In genomic region chr13:33075996-33076395, GRCh38 we compare ENCODE assay signal across 21 cellular contexts. TPM values are rescaled to one million over a fixed set of nuclear protein-coding genes. Genes with fewer than 3 reads are reported as not detected.
"Had no signal": no experiment of that assay in that cellular context is flagged by ENCODE, and none has a peak within 500 bp of the region (broad histone marks: within the 10 kb centered on the region; RNA-seq: fewer than 3 reads in every experiment).

No MANE protein-coding gene starts in this region.

- H3K4me3 ChIP-seq: MG63, SJSA1 had no signal

- ATAC-seq: activated CD4-positive, CD25-positive, alpha-beta regulatory T cell treated with anti-CD3 and anti-CD28 coated beads, Interleukin-2, amount 50 U/mL, for 24 hours; activated CD8-positive, alpha-beta T cell treated with anti-CD3 and anti-CD28 coated beads for 36 hours; activated T-cell treated with anti-CD3 and anti-CD28 coated beads, Interleukin-2, amount 50 U/mL, for 72 hours had no signal

- H3K4me1 ChIP-seq: SJSA1 had no signal

- H3K27ac Mint-ChIP-seq: activated CD8-positive, alpha-beta T cell treated with anti-CD3 and anti-CD28 coated beads for 36 hours; activated naive CD4-positive, alpha-beta T cell treated with anti-CD3 and anti-CD28 coated beads, Interleukin-2, amount 50 U/mL, for 24 hours; activated T-cell treated with anti-CD3 and anti-CD28 coated beads, Interleukin-2, amount 50 U/mL, for 72 hours; T-helper 1 cell treated with Interleukin-12 subunit alpha and Interleukin-12 subunit beta and Interleukin-4 antibody, amounts not matched to agents 30 μg/mL and 1 μg/mL, for 36 hours had no signal

- DNase-seq: activated CD4-positive, alpha-beta T cell treated with anti-CD3 and anti-CD28 coated beads for 4 hours; activated CD8-positive, alpha-beta memory T cell treated with anti-CD3 and anti-CD28 coated beads, Interleukin-2, amount 50 U/mL, for 4 hours; activated CD8-positive, alpha-beta T cell treated with anti-CD3 and anti-CD28 coated beads for 36 hours; activated T-cell treated with anti-CD3 and anti-CD28 coated beads, Interleukin-2, amount 50 U/mL, for 72 hours; aorta; MG63; MV-4-11; NCI-H1092 treated with DMSO at 0.1 percent for 48 hours; NCI-H1417 treated with DMSO at 0.1 percent for 48 hours; NCI-H1694; NCI-H2029; NCI-H2107; NCI-H2171 treated with DMSO at 0.1 percent for 48 hours; NCI-H226; NCI-H526 treated with DMSO at 0.1 percent for 48 hours; SHP77 had no signal

- H3K4me1 Mint-ChIP-seq: activated naive CD4-positive, alpha-beta T cell treated with anti-CD3 and anti-CD28 coated beads, Interleukin-2, amount 50 U/mL, for 24 hours had no signal

- H3K9me3 ChIP-seq: MG63, SJSA1 had no signal

- H3K27ac ChIP-seq: SJSA1 had no signal

- H3K9me3 Mint-ChIP-seq: activated CD8-positive, alpha-beta T cell treated with anti-CD3 and anti-CD28 coated beads for 36 hours; activated naive CD4-positive, alpha-beta T cell treated with anti-CD3 and anti-CD28 coated beads, Interleukin-2, amount 50 U/mL, for 24 hours; activated T-cell treated with anti-CD3 and anti-CD28 coated beads, Interleukin-2, amount 50 U/mL, for 72 hours; T-helper 1 cell treated with Interleukin-12 subunit alpha and Interleukin-12 subunit beta and Interleukin-4 antibody, amounts not matched to agents 30 μg/mL and 1 μg/mL, for 36 hours had no signal

- H3K36me3 ChIP-seq: MG63, SJSA1 had no signal

- H3K27me3 ChIP-seq: MG63, SJSA1 had no signal

- H3K4me3 Mint-ChIP-seq: activated CD8-positive, alpha-beta T cell treated with anti-CD3 and anti-CD28 coated beads for 36 hours; activated naive CD4-positive, alpha-beta T cell treated with anti-CD3 and anti-CD28 coated beads, Interleukin-2, amount 50 U/mL, for 24 hours; activated T-cell treated with anti-CD3 and anti-CD28 coated beads, Interleukin-2, amount 50 U/mL, for 72 hours; T-helper 1 cell treated with Interleukin-12 subunit alpha and Interleukin-12 subunit beta and Interleukin-4 antibody, amounts not matched to agents 30 μg/mL and 1 μg/mL, for 36 hours had no signal

- H3K36me3 Mint-ChIP-seq: activated naive CD4-positive, alpha-beta T cell treated with anti-CD3 and anti-CD28 coated beads, Interleukin-2, amount 50 U/mL, for 24 hours had no signal

RNA-seq across cellular contexts. Expression of gene KL, which starts 59.8 kb away (rescaled TPM):
- total RNA-seq: bronchial epithelial cell, SJSA1 had no signal
